ENCODE assay signal across 15 cellular contexts in the genomic region with DNA sequence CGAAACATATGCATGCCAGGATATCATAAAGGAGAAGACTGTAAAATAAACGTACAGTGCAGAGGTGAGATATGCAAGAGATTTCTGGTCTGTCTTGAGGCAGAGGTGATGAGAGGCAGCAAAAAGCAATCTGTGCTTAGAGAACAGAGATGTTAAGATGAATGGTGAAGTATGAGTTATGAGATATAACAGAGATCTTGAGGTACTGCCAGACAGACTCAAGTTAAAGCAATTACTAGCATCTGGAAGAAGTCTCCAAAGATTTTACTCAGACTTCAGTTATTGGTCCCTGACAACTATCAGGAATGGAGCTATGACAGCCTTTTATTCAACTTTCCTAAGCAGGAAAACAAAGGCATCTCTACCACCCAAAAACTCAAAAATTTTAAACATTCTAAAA.
A peak's percentile ranks its signal among the peaks of the same experiment; 100 is the strongest.
DNase-seq lines count a peak whose midpoint lies in the region; ATAC-seq and TF ChIP-seq lines count a peak whose summit lies in the region.
"Had no signal": no experiment of that assay in that cellular context is flagged by ENCODE, and none has a peak within 500 bp of the region (broad histone marks: within the 10 kb centered on the region; RNA-seq: fewer than 3 reads in every experiment).

No MANE protein-coding gene starts in this region.

- peak overlapping the region; percentile 81; the same call in 1 of the 2 replicates for H3K27ac ChIP-seq in KMS-11
- H3K27ac ChIP-seq: C4-2B had no signal

- H3K36me3 Mint-ChIP-seq in WTC11 (no peaks in the 10 kb centered on the region), glutamatergic neuron (ENCODE audit: unreplicated experiment) (no peaks in the 10 kb centered on the region)

- POLR2A ChIA-PET in WTC11 (lab: Charles Lee) = no interaction called here

- no peak for DNase-seq in WTC11 (ENCODE audit: low spot score)
- no peak for DNase-seq in glutamatergic neuron
- no peak for DNase-seq in dedifferentiated amniotic fluid mesenchymal stem cell (ENCODE audit: extremely low spot score)
- no peak for DNase-seq in left colon
- DNase-seq: DMS79; H9; NCI-H1092 treated with DMSO at 0.1 percent for 48 hours; NCI-H146; NCI-H2081 treated with DMSO at 0.1 percent for 48 hours; NK-92 treated with Interleukin-12 subunit alpha and Interleukin-12 subunit beta, amount 100 ng/mL, for 24 hours; SHP77 had no signal

- H3K4me1 ChIP-seq in KMS-11 (ENCODE audit: low read depth, poor library complexity, severe bottlenecking) = peaks cover 100% of the 10 kb centered on the region

- H3K4me3 Mint-ChIP-seq in WTC11 = no peak overlapping the region
- peak overlapping the region; percentile 41 for H3K4me3 Mint-ChIP-seq in glutamatergic neuron (ENCODE audit: unreplicated experiment)
- H3K4me3 Mint-ChIP-seq: H9 had no signal

- no peak overlapping the region for H2AFZ ChIP-seq in KMS-11 (ENCODE audit: low read depth)

- TF ChIP-seq CTCF in KMS-11 (conservative IDR thresholded peaks at IDR 0.05; ENCODE audit: low read depth, low read length) (no peak), WTC11 (IDR thresholded peaks at IDR 0.05) (no peak), glutamatergic neuron (IDR thresholded peaks at IDR 0.05; ENCODE audit: partially characterized antibody, unreplicated experiment) (no peak)

- H3K27ac Mint-ChIP-seq in WTC11 (peak overlapping the region; percentile 10), glutamatergic neuron (ENCODE audit: unreplicated experiment) (peak overlapping the region; percentile 52)
- H3K27ac Mint-ChIP-seq: H9 had no signal

- no peaks in the 10 kb centered on the region for H3K27me3 ChIP-seq in KMS-11 (ENCODE audit: insufficient read depth, low read depth)

- H4K20me1 ChIP-seq in KMS-11 (ENCODE audit: insufficient read depth) = no peaks in the 10 kb centered on the region

- H3K36me3 ChIP-seq in KMS-11 (ENCODE audit: insufficient read depth) = no peaks in the 10 kb centered on the region

- H3K4me2 ChIP-seq in KMS-11 = peak overlapping the region; percentile 84

- ATAC-seq in WTC11 = no peak
- ATAC-seq in HG03457 (IDR thresholded peaks at IDR 0.05; ENCODE audit: unreplicated experiment) = no peak
- ATAC-seq in GM19467 (IDR thresholded peaks at IDR 0.05; ENCODE audit: unreplicated experiment) = no peak
- no peak for ATAC-seq in left colon

- intact Hi-C loops in left colon (cut with DNase I, micrococcal nuclease) = loop anchor here in 1 of 2 donors (10.0 kb wide), 1 partner anchor 61 kb away; no protein-coding TSS in a partner anchor

- H3K9ac ChIP-seq in KMS-11 = no peak overlapping the region

- no peaks in the 10 kb centered on the region for H3K27me3 Mint-ChIP-seq in WTC11 (ENCODE audit: low read depth)
- peaks cover 9% of the 10 kb centered on the region for H3K27me3 Mint-ChIP-seq in glutamatergic neuron (ENCODE audit: unreplicated experiment)

- H3K4me3 ChIP-seq in KMS-11 (IDR thresholded peaks at IDR 0.05; ENCODE audit: insufficient read depth, low read depth, low read length) = no peak overlapping the region

- CTCF ChIA-PET in WTC11 (lab: Charles Lee) = interaction anchor here (1.1 kb wide), 1 partner anchor 56 kb away, joined by 5 read pairs; no protein-coding TSS in a partner anchor

- H3K4me1 Mint-ChIP-seq in WTC11 = peaks cover 59% of the 10 kb centered on the region
- peaks cover 48% of the 10 kb centered on the region for H3K4me1 Mint-ChIP-seq in glutamatergic neuron (ENCODE audit: low read depth, unreplicated experiment)

- peaks cover 93% of the 10 kb centered on the region for H3K79me2 ChIP-seq in KMS-11 (ENCODE audit: insufficient read depth, low read depth)

- no peaks in the 10 kb centered on the region for H3K9me3 Mint-ChIP-seq in WTC11
- H3K9me3 Mint-ChIP-seq in glutamatergic neuron (ENCODE audit: unreplicated experiment) = peaks cover 11% of the 10 kb centered on the region
- H3K9me3 Mint-ChIP-seq: H9 had no signal

TF ChIP-seq in WTC11, 78 proteins besides CTCF, POLR2A, EP300 and RAD21:
- TF ChIP-seq ATF1 (CRISPR knock-in tag; IDR thresholded peaks at IDR 0.05) (no peak), SMAD4 (CRISPR knock-in tag; IDR thresholded peaks at IDR 0.05) (no peak), IRF2 (CRISPR knock-in tag; IDR thresholded peaks at IDR 0.05; ENCODE audit: borderline replicate concordance, low read depth) (no peak), FOXK1 (CRISPR knock-in tag; IDR thresholded peaks at IDR 0.05) (no peak), NFE2L1 (CRISPR knock-in tag; IDR thresholded peaks at IDR 0.05) (no peak), MYBL2 (CRISPR knock-in tag; IDR thresholded peaks at IDR 0.05) (no peak), ZNF263 (CRISPR knock-in tag; IDR thresholded peaks at IDR 0.05; ENCODE audit: low read depth) (no peak), MAX (CRISPR knock-in tag; IDR thresholded peaks at IDR 0.05) (no peak), USF2 (CRISPR knock-in tag; IDR thresholded peaks at IDR 0.05) (no peak), E2F5 (CRISPR knock-in tag; IDR thresholded peaks at IDR 0.05) (no peak)
TF ChIP-seq in WTC11: peak in this region for 0.
